ENCODE assay signal across 16 cellular contexts in the genomic region with DNA sequence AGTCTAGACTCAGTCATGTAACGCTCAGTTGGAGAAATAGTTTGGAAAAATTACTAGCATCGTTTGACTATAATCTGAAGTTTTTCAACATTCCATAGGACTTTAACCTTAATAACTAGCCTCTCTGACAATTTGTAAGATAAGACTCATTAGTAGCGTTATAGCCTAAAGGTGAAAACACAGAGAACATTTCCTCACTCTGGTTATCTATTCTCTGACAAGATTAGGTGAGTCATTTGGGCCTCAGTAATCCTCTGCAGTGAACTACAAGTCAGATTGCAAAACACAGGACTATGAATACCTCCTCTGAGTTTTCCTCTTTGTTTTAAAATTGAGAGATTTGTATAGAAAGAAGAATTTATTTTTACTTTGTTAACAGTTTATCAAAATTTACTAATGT. TPM values are rescaled to one million over a fixed set of nuclear protein-coding genes. Genes with fewer than 3 reads are reported as not detected.
DNase-seq lines count a peak whose midpoint lies in the region; ATAC-seq and TF ChIP-seq lines count a peak whose summit lies in the region.
"Had no signal": no experiment of that assay in that cellular context is flagged by ENCODE, and none has a peak within 500 bp of the region (broad histone marks: within the 10 kb centered on the region; RNA-seq: fewer than 3 reads in every experiment).

No MANE protein-coding gene starts in this region.

- DNase-seq in HT-29 (ENCODE audit: low spot score) (peak; percentile 46), astrocyte of the hippocampus (ENCODE audit: low read depth, low spot score) (peak; percentile 17), left ventricle myocardium superior (no peak), thoracic aorta (ENCODE audit: low spot score) (no peak)
- no peak for DNase-seq in CD4-positive, alpha-beta T cell
- DNase-seq in activated effector memory CD4-positive, alpha-beta T cell treated with anti-CD3 and anti-CD28 coated beads, Interleukin-2, amount 50 U/mL, for 16 hours: no peak
- DNase-seq: activated T-cell treated with anti-CD3 and anti-CD28 coated beads for 4 hours; aorta; DND-41; kidney; NCI-H1092 treated with DMSO at 0.1 percent for 48 hours; NCI-H69; stimulated activated CD4-positive, alpha-beta T cell treated with anti-CD3 and anti-CD28 coated beads, Interleukin-1b, Interleukin-23, amount 100 ng/mL, for 48 hours; WERI-Rb-1 had no signal

- intact Hi-C loops in left ventricle myocardium superior (cut with micrococcal nuclease): no loop called here
- intact Hi-C loops in CD4-positive, alpha-beta T cell (cut with DNase I, micrococcal nuclease): no loop called here

- H3K9me3 Mint-ChIP-seq in CD4-positive, alpha-beta T cell: peaks cover 4% of the 10 kb centered on the region

- no peaks in the 10 kb centered on the region for H3K27me3 ChIP-seq in thoracic aorta (replicated peaks; ENCODE audit: insufficient read depth)
- peaks cover 5% of the 10 kb centered on the region for H3K27me3 ChIP-seq in CD4-positive, alpha-beta T cell (ENCODE audit: control insufficient read depth, insufficient read depth, low read length)

- no peak overlapping the region for H3K27ac Mint-ChIP-seq in CD4-positive, alpha-beta T cell
- H3K27ac Mint-ChIP-seq: stimulated activated naive CD8-positive, alpha-beta T cell treated with anti-CD3 and anti-CD28 coated beads, Interleukin-15, Interleukin-2, amounts not matched to agents 100 ng/mL and 50 ng/mL, for 24 hours had no signal

- H3K4me3 Mint-ChIP-seq in CD4-positive, alpha-beta T cell: no peak overlapping the region
- H3K4me3 Mint-ChIP-seq: stimulated activated naive CD8-positive, alpha-beta T cell treated with anti-CD3 and anti-CD28 coated beads, Interleukin-15, Interleukin-2, amounts not matched to agents 100 ng/mL and 50 ng/mL, for 24 hours had no signal

- CTCF ChIA-PET in CD4-positive, alpha-beta T cell (lab: Charles Lee): no interaction called here

- TF ChIP-seq CTCF in thoracic aorta (IDR thresholded peaks at IDR 0.05): no peak
- no peak for TF ChIP-seq CTCF in CD4-positive, alpha-beta T cell (IDR thresholded peaks at IDR 0.05)

- H3K9me3 ChIP-seq in thoracic aorta: no peaks in the 10 kb centered on the region
- no peaks in the 10 kb centered on the region for H3K9me3 ChIP-seq in CD4-positive, alpha-beta T cell (ENCODE audit: control insufficient read depth, low read length)

- H3K4me1 ChIP-seq in thoracic aorta (ENCODE audit: control insufficient read depth in 1 of 2, low read depth in 2 of 2): peaks cover 6 to 34% of the 10 kb centered on the region in 2 donors

- POLR2A ChIA-PET in CD4-positive, alpha-beta T cell (lab: Charles Lee): no interaction called here

- no peaks in the 10 kb centered on the region for H3K36me3 ChIP-seq in thoracic aorta
- H3K36me3 ChIP-seq: WERI-Rb-1 had no signal

- peaks cover 49% of the 10 kb centered on the region for H3K27me3 Mint-ChIP-seq in CD4-positive, alpha-beta T cell

- H3K27ac ChIP-seq in thoracic aorta: peak overlapping the region in 1 of 2 donors; percentile 40
- no peak overlapping the region for H3K27ac ChIP-seq in CD4-positive, alpha-beta T cell (ENCODE audit: low read depth, low read length)
- H3K27ac ChIP-seq: WERI-Rb-1 had no signal

- no peaks in the 10 kb centered on the region for H3K36me3 Mint-ChIP-seq in CD4-positive, alpha-beta T cell (ENCODE audit: low read depth)

- peak overlapping the region; percentile 42 for H3K4me3 ChIP-seq in thoracic aorta

- no peaks in the 10 kb centered on the region for H3K4me1 Mint-ChIP-seq in CD4-positive, alpha-beta T cell (ENCODE audit: low read depth)

- ATAC-seq in left ventricle myocardium superior (peak; percentile 83), thoracic aorta (ENCODE audit: insufficient number of reproducible peaks, low FRiP score, low read depth) (no peak), GM18520 (IDR thresholded peaks at IDR 0.05; ENCODE audit: unreplicated experiment) (no peak)
- no peak for ATAC-seq in CD4-positive, alpha-beta T cell (ENCODE audit: poor library complexity)

RNA-seq across cellular contexts. Expression of gene PDLIM5, which starts 31.8 kb away (rescaled TPM):
- 59.5 and 74.5 TPM in 2 replicates for total RNA-seq in HT-29 (2014; rRNA removed; shearing (Covaris generic))
- total RNA-seq in left ventricle myocardium superior (1,169 TPM), thoracic aorta (100 to 1,000 TPM; 275 to 328 TPM)
- total RNA-seq in CD4-positive, alpha-beta T cell: 10 to 100 TPM; 23.0 to 23.1 TPM

Comparison
In these comparisons a context has a peak if more than half of its experiments do, and no peak if none do; other contexts are left out.
1. DNase-seq: peak in HT-29 (single experiment) and astrocyte of the hippocampus (single experiment); none in left ventricle myocardium superior (single experiment), thoracic aorta (single experiment), CD4-positive, alpha-beta T cell (0 of 10) and activated effector memory CD4-positive, alpha-beta T cell treated with anti-CD3 and anti-CD28 coated beads, Interleukin-2, amount 50 U/mL, for 16 hours (single experiment).